24 cellular contexts compared by ENCODE assay signal in genomic region chr2:175744000-175744399, GRCh38.
DNase-seq lines count a peak whose midpoint lies in the region; ATAC-seq, FAIRE-seq and TF ChIP-seq lines count a peak whose summit lies in the region.
"Had no signal": no experiment of that assay in that cellular context is flagged by ENCODE, and none has a peak within 500 bp of the region (broad histone marks: within the 10 kb centered on the region; RNA-seq: fewer than 3 reads in every experiment).

No MANE protein-coding gene starts in this region.

- H3K79me2 ChIP-seq in K562 (ENCODE audit: control insufficient read depth, insufficient read depth, low read length) = no peaks in the 10 kb centered on the region

- no peak overlapping the region for H3K4me3 Mint-ChIP-seq in glutamatergic neuron (ENCODE audit: unreplicated experiment)
- H3K4me3 Mint-ChIP-seq: CD14-positive monocyte, IgD-negative memory B cell had no signal

- H3K4me2 ChIP-seq in K562 (ENCODE audit: insufficient read depth, low read length) = no peak overlapping the region
- H3K4me2 ChIP-seq: PC-9 had no signal

- no peaks in the 10 kb centered on the region for H3K9me1 ChIP-seq in K562 (ENCODE audit: control insufficient read depth, insufficient read depth, low read length)

- TF ChIP-seq EP300 in K562 (IDR thresholded peaks at IDR 0.05; ENCODE audit: low read length) = peak; percentile 73; the same call in 1 of the 2 replicates

- in situ Hi-C loops in K562 (cut with MboI) = no loop called here

- H3K27ac Mint-ChIP-seq in glutamatergic neuron (ENCODE audit: unreplicated experiment) = no peak overlapping the region
- H3K27ac Mint-ChIP-seq: CD14-positive monocyte, IgD-negative memory B cell had no signal

- H3K36me3 Mint-ChIP-seq in glutamatergic neuron (ENCODE audit: unreplicated experiment) = no peaks in the 10 kb centered on the region
- H3K36me3 Mint-ChIP-seq: CD14-positive monocyte, IgD-negative memory B cell had no signal

- POLR2A ChIA-PET in K562 (lab: Yijun Ruan, JAX) = interaction anchor here (0.6 to 1.1 kb wide), 2 partner anchors 82 to 1207 kb away, joined by 3 read pairs; no protein-coding TSS in a partner anchor

- peak; percentile 15 for DNase-seq in CMK (ENCODE audit: low read depth)
- DNase-seq in NCI-H526 (lab: John Stamatoyannopoulos, UW) = peak; percentile 76 to 82
- DNase-seq in K562 (ENCODE audit: extremely low read depth in 1 of 4, low spot score in 3 of 4) = no peak
- peak; percentile 46 for DNase-seq in iPS DF 4.7 (ENCODE audit: extremely low read depth, low spot score)
- DNase-seq in effector CD8-positive, alpha-beta T cell (lab: John Stamatoyannopoulos, UW) = no peak
- no peak for DNase-seq in glutamatergic neuron
- DNase-seq: 8988T, COR-L47, DMS 273 treated with DMSO at 0.1 percent for 48 hours, GF-D8, H7, MM.1S, NCI-H1092, NCI-H146, NCI-H2081, NCI-H2171 treated with DMSO at 0.1 percent for 48 hours, NCI-H446, NCI-H82, PC-9 had no signal

- no peak for TF ChIP-seq POLR2A in K562 (conservative IDR thresholded peaks at IDR 0.05)
- TF ChIP-seq POLR2A in GM18505 (IDR thresholded peaks at IDR 0.05; ENCODE audit: borderline replicate concordance, extremely low read depth, insufficient read depth, insufficient read length) = no peak

- no peak for FAIRE-seq in K562 (lab: Jason Lieb, UNC)
- FAIRE-seq: GM19239 had no signal

- H3K4me1 ChIP-seq in K562 (replicated peaks in 1 of 2; ENCODE audit: control insufficient read depth in 2 of 2, insufficient read depth in 2 of 2, low read length in 2 of 2) = peaks cover 0 to 7% of the 10 kb centered on the region in 2 experiments; a peak in 1 of 5 replicates

- peaks cover 2% of the 10 kb centered on the region for H3K27me3 Mint-ChIP-seq in glutamatergic neuron (ENCODE audit: unreplicated experiment)

- H3K9me3 ChIP-seq in K562 (replicated peaks; ENCODE audit: control insufficient read depth, insufficient read depth, low read depth, low read length) = no peaks in the 10 kb centered on the region

- intact Hi-C loops in K562 (cut with micrococcal nuclease) = no loop called here

- TF ChIP-seq RAD21 in K562 (CRISPR knock-in tag; conservative IDR thresholded peaks at IDR 0.05 in 1 of 2, IDR thresholded peaks at IDR 0.05 in 1 of 2) = no peak

- no peak overlapping the region for H3K4me3 ChIP-seq in K562
- H3K4me3 ChIP-seq: PC-9 had no signal

- ATAC-seq in K562 (no peak), GM18505 (IDR thresholded peaks at IDR 0.05; ENCODE audit: unreplicated experiment) (no peak), GM18907 (IDR thresholded peaks at IDR 0.05; ENCODE audit: unreplicated experiment) (no peak)

- H3K27ac ChIP-seq in K562 (ENCODE audit: extremely low read depth, low read depth, low read length) = no peak overlapping the region
- H3K27ac ChIP-seq: PC-9 had no signal

- peaks cover 6% of the 10 kb centered on the region for H3K4me1 Mint-ChIP-seq in glutamatergic neuron (ENCODE audit: low read depth, unreplicated experiment)
- H3K4me1 Mint-ChIP-seq: CD14-positive monocyte had no signal

- no TSS peak for BruUV-seq in K562 (replicated peaks; lab: Mats Ljungman, UMichigan)

- no peaks in the 10 kb centered on the region for H3K36me3 ChIP-seq in K562 (ENCODE audit: control insufficient read depth, insufficient read depth, low read length)

- H3K27me3 ChIP-seq in K562 (ENCODE audit: control insufficient read depth in 2 of 2, insufficient read depth in 2 of 2, low read length in 2 of 2) = peaks cover 3% of the 10 kb centered on the region in 2 experiments; a peak in 3 of 5 replicates

- 1% methylated on average over 8 of the region's 8 CpGs for WGBS in K562 (ENCODE audit: insufficient coverage, low coverage, missing lambda C conversion rate)

- TF ChIP-seq CTCF in K562 (IDR thresholded peaks at IDR 0.05 in 2 of 3, conservative IDR thresholded peaks at IDR 0.05 in 1 of 3; ENCODE audit: insufficient read depth in 2 of 3, low read depth in 1 of 3, low read length in 3 of 3) = no peak
- no peak for TF ChIP-seq CTCF in glutamatergic neuron (IDR thresholded peaks at IDR 0.05; ENCODE audit: partially characterized antibody, unreplicated experiment)

- CTCF ChIA-PET in K562 (lab: Yijun Ruan, JAX; ENCODE audit: low intra/inter-chr PET ratio) = no interaction called here

- no peaks in the 10 kb centered on the region for H3K9me3 Mint-ChIP-seq in glutamatergic neuron (ENCODE audit: unreplicated experiment)

- H4K20me1 ChIP-seq in K562 (replicated peaks; ENCODE audit: control insufficient read depth, insufficient read depth, low read length) = no peaks in the 10 kb centered on the region

- H3K9ac ChIP-seq in K562 (ENCODE audit: insufficient read depth in 1 of 2, low read depth in 2 of 2, low read length in 2 of 2) = no peak overlapping the region

- H2AFZ ChIP-seq in K562 (ENCODE audit: low read depth, low read length) = no peak overlapping the region
- H2AFZ ChIP-seq: PC-9 had no signal

TF ChIP-seq in K562, 482 proteins besides CTCF, POLR2A, EP300 and RAD21 (continues in another document):
- TF ChIP-seq MYNN (IDR thresholded peaks at IDR 0.05) (no peak), MYNN (CRISPR knock-in tag; IDR thresholded peaks at IDR 0.05) (no peak), NFE2 (IDR thresholded peaks at IDR 0.05; ENCODE audit: low read depth) (peak; percentile 2; the same call in 1 of the 2 replicates), HDAC2 (IDR thresholded peaks at IDR 0.05) (no peak), ZNF584 (CRISPR knock-in tag; IDR thresholded peaks at IDR 0.05; ENCODE audit: low read depth) (0 out of 2 replicates have a peak, but pooled peaks have one; percentile 18), SRSF7 (optimal IDR thresholded peaks at IDR 0.05; ENCODE audit: low read depth, low read length) (no peak), LEF1 (IDR thresholded peaks at IDR 0.05) (peak; percentile 31; the same call in 1 of the 2 replicates), FOSL1 (tag; conservative IDR thresholded peaks at IDR 0.05) (peak; percentile 43; the same call in 1 of the 2 replicates), TEAD4 (IDR thresholded peaks at IDR 0.05; ENCODE audit: low read length) (peak; percentile 69; the same call in 1 of the 2 replicates), TEAD4 (CRISPR knock-in tag; IDR thresholded peaks at IDR 0.05; ENCODE audit: borderline replicate concordance) (no peak), FOXK1 (CRISPR knock-in tag; IDR thresholded peaks at IDR 0.05; ENCODE audit: borderline replicate concordance) (no peak), AFF4 (CRISPR knock-in tag; IDR thresholded peaks at IDR 0.05) (no peak), L3MBTL2 (IDR thresholded peaks at IDR 0.05) (peak; percentile 50; the same call in 1 of the 2 replicates), DEAF1 (CRISPR knock-in tag; IDR thresholded peaks at IDR 0.05) (no peak), HES1 (IDR thresholded peaks at IDR 0.05; ENCODE audit: low read depth) (peak; percentile 54), RCOR1 (IDR thresholded peaks at IDR 0.05; ENCODE audit: borderline replicate concordance in 1 of 2, low read depth in 2 of 2, low read length in 2 of 2) (0 out of 4 replicates have a peak, but pooled peaks of 1 of the 2 experiments have one; percentile 4), ZNF589 (CRISPR knock-in tag; IDR thresholded peaks at IDR 0.05; ENCODE audit: low read depth) (0 out of 2 replicates have a peak, but pooled peaks have one; percentile 64), ATF7 (IDR thresholded peaks at IDR 0.05) (peak; percentile 77)

Comparison
In these comparisons a context has a peak if more than half of its experiments do, and no peak if none do; other contexts are left out.
1. DNase-seq: peak in CMK (single experiment), NCI-H526 (2 of 2) and iPS DF 4.7 (single experiment); none in K562 (0 of 4), effector CD8-positive, alpha-beta T cell (single experiment) and glutamatergic neuron (single experiment).